In genomic region chr15:90064931-90065681, GRCh38 we compare ENCODE assay signal across 10 cellular contexts. TPM values are rescaled to one million over a fixed set of nuclear protein-coding genes. Genes with fewer than 3 reads are reported as not detected.
A peak's percentile ranks its signal among the peaks of the same experiment; 100 is the strongest.
DNase-seq lines count a peak whose midpoint lies in the region; ATAC-seq and TF ChIP-seq lines count a peak whose summit lies in the region.
"Had no signal": no experiment of that assay in that cellular context is flagged by ENCODE, and none has a peak within 500 bp of the region (broad histone marks: within the 10 kb centered on the region; RNA-seq: fewer than 3 reads in every experiment).

No MANE protein-coding gene starts in this region.

- TF ChIP-seq CTCF in colonic mucosa (IDR thresholded peaks at IDR 0.05), result no peak
- no peak for TF ChIP-seq CTCF in lower lobe of right lung (IDR thresholded peaks at IDR 0.05)

- H3K4me1 ChIP-seq in colonic mucosa (peaks cover 28% of the 10 kb centered on the region), lower lobe of right lung (peaks cover 71% of the 10 kb centered on the region)

- H3K9me3 ChIP-seq in colonic mucosa (no peaks in the 10 kb centered on the region), lower lobe of right lung (no peaks in the 10 kb centered on the region)

- ATAC-seq in lower lobe of right lung (peak; percentile 18 to 29), HG02884 (IDR thresholded peaks at IDR 0.05; ENCODE audit: unreplicated experiment) (no peak), HG03095 (IDR thresholded peaks at IDR 0.05; ENCODE audit: unreplicated experiment) (no peak)

- no peaks in the 10 kb centered on the region for H3K27me3 ChIP-seq in colonic mucosa
- H3K27me3 ChIP-seq in lower lobe of right lung (ENCODE audit: low read depth), result no peaks in the 10 kb centered on the region

- H3K4me3 ChIP-seq in colonic mucosa, result no peak overlapping the region
- peak overlapping the region; percentile 20 for H3K4me3 ChIP-seq in lower lobe of right lung

- DNase-seq in KBM-7 (peak; percentile 54), colonic mucosa (no peak), lower lobe of right lung (peak; percentile 85), substantia nigra (lab: John Stamatoyannopoulos, UW) (peak in 18 of 49 donors; percentile 18 to 45 (median 31)), NCI-H226 (no peak)
- no peak for DNase-seq in stimulated activated CD4-positive, alpha-beta T cell treated with anti-CD3 and anti-CD28 coated beads, Interleukin-4, amount 100 ng/mL, for 24 hours
- DNase-seq: activated CD4-positive, alpha-beta T cell treated with anti-CD3 and anti-CD28 coated beads, Interleukin-2, amount 50 U/mL, for 48 hours; DMS53 had no signal

- intact Hi-C loops in colonic mucosa (cut with DNase I) (no loop called here), lower lobe of right lung (cut with DNase I) (no loop called here)

- peaks cover 8% of the 10 kb centered on the region for H3K36me3 ChIP-seq in colonic mucosa
- peaks cover 27% of the 10 kb centered on the region for H3K36me3 ChIP-seq in lower lobe of right lung

- H3K9ac ChIP-seq in colonic mucosa (ENCODE audit: low read depth in 2 of 2, low read length in 2 of 2), result peak overlapping the region; percentile 38 to 50

- H3K27ac ChIP-seq in colonic mucosa, result peak overlapping the region; percentile 53
- H3K27ac ChIP-seq in lower lobe of right lung, result peak overlapping the region; percentile 82
- H3K27ac ChIP-seq in substantia nigra (ENCODE audit: low read depth, low read length, poor library complexity, severe bottlenecking), result peak overlapping the region; percentile 75

- in situ Hi-C loops in KBM-7 (cut with MboI; ENCODE audit: low pct_unique_long_range_greater_than_20kb, low sequenced_read_pairs), result no loop called here

RNA-seq across cellular contexts. Expression of gene IDH2, which starts 37.2 kb away (rescaled TPM):
- total RNA-seq in colonic mucosa (100 to 1,000 TPM; 201 to 286 TPM), lower lobe of right lung (46.7 TPM)

Comparison
In these comparisons a context has a peak if more than half of its experiments do, and no peak if none do; other contexts are left out.
1. DNase-seq: peak in KBM-7 (single experiment) and lower lobe of right lung (single experiment); none in colonic mucosa (single experiment), NCI-H226 (single experiment) and stimulated activated CD4-positive, alpha-beta T cell treated with anti-CD3 and anti-CD28 coated beads, Interleukin-4, amount 100 ng/mL, for 24 hours (single experiment).
2. ATAC-seq: peak in lower lobe of right lung (2 of 2); none in HG02884 (single experiment) and HG03095 (single experiment).
3. Peak in every context shown above with its lines, with median percentiles within 50 percentile points of each other: H3K27ac ChIP-seq.